Comparison of ENCODE assay signal across 35 cellular contexts in the genomic region with DNA sequence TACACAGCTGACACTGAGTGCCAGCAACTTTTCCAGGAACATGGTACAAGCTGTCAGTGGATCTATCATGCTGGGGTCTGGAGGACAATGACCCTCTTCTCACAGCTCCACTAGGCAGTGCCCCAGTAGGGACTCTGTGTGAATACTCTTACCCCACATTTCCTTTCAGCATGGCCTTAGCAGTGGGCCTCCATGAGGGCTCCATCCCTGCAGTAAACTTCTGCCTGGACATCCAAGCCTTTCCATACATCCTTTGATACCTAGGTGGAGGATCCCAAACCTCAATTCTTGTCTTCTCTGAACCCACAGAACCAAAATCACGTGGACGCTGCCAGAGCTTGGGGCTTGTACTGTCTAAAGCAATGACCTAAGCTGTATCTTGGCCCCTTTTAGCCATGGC.
"Had no signal": no experiment of that assay in that cellular context is flagged by ENCODE, and none has a peak within 500 bp of the region (broad histone marks: within the 10 kb centered on the region; RNA-seq: fewer than 3 reads in every experiment).

No MANE protein-coding gene starts in this region.

- ATAC-seq: activated CD4-positive, CD25-positive, alpha-beta regulatory T cell treated with anti-CD3 and anti-CD28 coated beads, Interleukin-2, amount 50 U/mL, for 24 hours; activated CD8-positive, alpha-beta memory T cell treated with anti-CD3 and anti-CD28 coated beads, Interleukin-2, amount 10 ng/mL, durations not matched to agents 7 days and 5 days; activated naive CD8-positive, alpha-beta T cell treated with anti-CD3 and anti-CD28 coated beads, Interleukin-2, amount 50 U/mL, for 24 hours; Panc1; WTC11 had no signal

- FAIRE-seq: bronchial epithelial cell had no signal

- H3K27ac Mint-ChIP-seq: activated CD4-positive, alpha-beta memory T cell treated with anti-CD3 and anti-CD28 coated beads for 36 hours; activated CD8-positive, alpha-beta memory T cell treated with anti-CD3 and anti-CD28 coated beads, Interleukin-2, amount 10 ng/mL, durations not matched to agents 7 days and 5 days; activated naive CD4-positive, alpha-beta T cell treated with anti-CD3 and anti-CD28 coated beads, Interleukin-2, amount 10 ng/mL, durations not matched to agents 7 days and 5 days; activated naive CD8-positive, alpha-beta T cell; activated naive CD8-positive, alpha-beta T cell treated with anti-CD3 and anti-CD28 coated beads, Interleukin-2, amount 50 U/mL, for 24 hours; brain; T-helper 1 cell treated with Interleukin-12 subunit alpha and Interleukin-12 subunit beta and Interleukin-4 antibody, amounts not matched to agents 30 μg/mL and 1 μg/mL, for 36 hours; T-helper 2 cell treated with Interferon-gamma antibody and Interleukin-4, amounts not matched to agents 5 μg/mL and 100 μg/mL, for 36 hours; WTC11 had no signal

- H3K9me3 ChIP-seq: SK-N-SH had no signal

- H3K9ac ChIP-seq: KMS-11, SK-N-SH had no signal

- H3K27ac ChIP-seq: KMS-11, SJSA1 had no signal

- H3K27me3 ChIP-seq: SJSA1 had no signal

- H3K4me3 Mint-ChIP-seq: activated CD4-positive, alpha-beta memory T cell treated with anti-CD3 and anti-CD28 coated beads for 36 hours; activated CD8-positive, alpha-beta memory T cell treated with anti-CD3 and anti-CD28 coated beads, Interleukin-2, amount 10 ng/mL, durations not matched to agents 7 days and 5 days; activated naive CD4-positive, alpha-beta T cell treated with anti-CD3 and anti-CD28 coated beads, Interleukin-2, amount 10 ng/mL, durations not matched to agents 7 days and 5 days; activated naive CD8-positive, alpha-beta T cell; activated naive CD8-positive, alpha-beta T cell treated with anti-CD3 and anti-CD28 coated beads, Interleukin-2, amount 50 U/mL, for 24 hours; brain; T-helper 1 cell treated with Interleukin-12 subunit alpha and Interleukin-12 subunit beta and Interleukin-4 antibody, amounts not matched to agents 30 μg/mL and 1 μg/mL, for 36 hours; T-helper 2 cell treated with Interferon-gamma antibody and Interleukin-4, amounts not matched to agents 5 μg/mL and 100 μg/mL, for 36 hours; WTC11 had no signal

- H3K4me1 Mint-ChIP-seq: activated CD8-positive, alpha-beta memory T cell treated with anti-CD3 and anti-CD28 coated beads, Interleukin-2, amount 10 ng/mL, durations not matched to agents 7 days and 5 days; activated naive CD4-positive, alpha-beta T cell treated with anti-CD3 and anti-CD28 coated beads, Interleukin-2, amount 10 ng/mL, durations not matched to agents 7 days and 5 days; activated naive CD8-positive, alpha-beta T cell treated with anti-CD3 and anti-CD28 coated beads, Interleukin-2, amount 50 U/mL, for 24 hours; brain; WTC11 had no signal

- H3K4me2 ChIP-seq: KMS-11, SK-N-SH had no signal

- H3K27me3 Mint-ChIP-seq: activated CD4-positive, alpha-beta memory T cell treated with anti-CD3 and anti-CD28 coated beads for 36 hours; activated CD8-positive, alpha-beta memory T cell treated with anti-CD3 and anti-CD28 coated beads, Interleukin-2, amount 10 ng/mL, durations not matched to agents 7 days and 5 days; activated naive CD4-positive, alpha-beta T cell treated with anti-CD3 and anti-CD28 coated beads, Interleukin-2, amount 10 ng/mL, durations not matched to agents 7 days and 5 days; activated naive CD8-positive, alpha-beta T cell treated with anti-CD3 and anti-CD28 coated beads, Interleukin-2, amount 50 U/mL, for 24 hours had no signal

- H3K4me1 ChIP-seq: SJSA1 had no signal

- H3K4me3 ChIP-seq: SJSA1 had no signal

- DNase-seq: activated CD4-positive, alpha-beta memory T cell treated with anti-CD3 and anti-CD28 coated beads for 36 hours; activated CD4-positive, alpha-beta T cell treated with anti-CD3 and anti-CD28 coated beads for 4 hours; activated CD4-positive, alpha-beta T cell treated with anti-CD3 and anti-CD28 coated beads, Interleukin-2, amount 50 U/mL, for 1 hour; activated CD8-positive, alpha-beta memory T cell treated with anti-CD3 and anti-CD28 coated beads for 24 hours; activated CD8-positive, alpha-beta memory T cell treated with anti-CD3 and anti-CD28 coated beads, Interleukin-2, amount 10 ng/mL, durations not matched to agents 7 days and 5 days; activated CD8-positive, alpha-beta memory T cell treated with anti-CD3 and anti-CD28 coated beads, Interleukin-2, amount 50 U/mL, for 48 hours; activated effector memory CD4-positive, alpha-beta T cell treated with Interleukin-2 at 50 U/mL for 16 hours; activated naive CD4-positive, alpha-beta T cell treated with anti-CD3 and anti-CD28 coated beads, Interleukin-2, amount 10 ng/mL, durations not matched to agents 7 days and 5 days; activated naive CD8-positive, alpha-beta T cell treated with anti-CD3 and anti-CD28 coated beads, Interleukin-2, amount 50 U/mL, for 24 hours; activated T-cell treated with anti-CD3 and anti-CD28 coated beads, Interleukin-2, amount 50 U/mL, for 48 hours; anterior cingulate cortex; caudate nucleus; cerebellar nuclear complex; MM.1S; MV-4-11; NCI-H1092; NCI-H1436 treated with DMSO at 0.1 percent for 48 hours; NCI-H1694 treated with DMSO at 0.1 percent for 48 hours; NCI-H2029; NCI-H2107; NCI-H345; NCI-H524 treated with DMSO at 0.1 percent for 48 hours; NCI-H748 treated with DMSO at 0.1 percent for 48 hours; SHP77 treated with DMSO at 0.1 percent for 48 hours; SK-N-SH had no signal

- H3K36me3 Mint-ChIP-seq: activated CD4-positive, alpha-beta memory T cell treated with anti-CD3 and anti-CD28 coated beads for 36 hours; activated CD8-positive, alpha-beta memory T cell treated with anti-CD3 and anti-CD28 coated beads, Interleukin-2, amount 10 ng/mL, durations not matched to agents 7 days and 5 days; activated naive CD4-positive, alpha-beta T cell treated with anti-CD3 and anti-CD28 coated beads, Interleukin-2, amount 10 ng/mL, durations not matched to agents 7 days and 5 days; activated naive CD8-positive, alpha-beta T cell had no signal
